Comparison of ENCODE assay signal across 8 cellular contexts in the genomic region with DNA sequence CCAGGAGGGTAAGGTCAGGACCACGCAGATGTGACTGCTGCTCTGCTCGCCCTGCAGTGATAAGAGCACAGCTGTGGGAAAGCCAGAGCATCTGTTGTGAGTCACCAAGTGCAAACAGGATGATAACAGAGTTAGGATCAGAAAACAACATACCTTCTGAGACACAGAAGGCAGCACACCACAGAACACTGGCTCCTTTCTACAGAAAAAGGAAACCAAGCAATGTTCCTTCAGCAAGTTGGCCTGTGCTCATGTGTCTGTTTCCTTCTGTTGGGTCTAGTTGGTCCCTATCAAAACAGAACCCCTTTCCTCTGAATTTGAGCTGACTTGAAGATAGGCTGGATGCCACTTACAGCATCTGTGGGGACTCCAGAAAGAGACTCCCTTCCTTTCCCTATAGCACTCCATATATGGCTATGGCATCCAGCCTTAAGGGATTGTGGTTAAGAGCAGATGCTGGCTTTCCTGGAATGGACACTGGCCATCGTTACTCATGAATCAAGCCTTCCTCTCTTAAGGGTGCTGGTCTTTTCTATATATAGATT.
DNase-seq lines count a peak whose midpoint lies in the region; ATAC-seq, FAIRE-seq and TF ChIP-seq lines count a peak whose summit lies in the region.

No MANE protein-coding gene starts in this region.

- H3K79me2 ChIP-seq in keratinocyte (ENCODE audit: control insufficient read depth, insufficient read depth, low read length), result no peaks in the 10 kb centered on the region

- TF ChIP-seq POLR2A in testis (IDR thresholded peaks at IDR 0.05), result no peak

- H3K4me1 ChIP-seq in keratinocyte (ENCODE audit: control insufficient read depth, extremely low read depth, insufficient read depth, low read length) (peaks cover 9% of the 10 kb centered on the region), testis (no peaks in the 10 kb centered on the region)

- H3K4me3 ChIP-seq in keratinocyte (ENCODE audit: control insufficient read depth in 2 of 3, extremely low read depth in 1 of 3, insufficient read depth in 2 of 3, low read depth in 1 of 3, low read length in 3 of 3) (no peak overlapping the region), testis (no peak overlapping the region)

- H3K27ac ChIP-seq in keratinocyte (ENCODE audit: control insufficient read depth, insufficient read depth, low read length), result peak overlapping the region; percentile 61
- H3K27ac ChIP-seq in testis, result no peak overlapping the region

- peak overlapping the region; percentile 26 for H3K9ac ChIP-seq in keratinocyte (ENCODE audit: control insufficient read depth, extremely low read depth, insufficient read depth, low read length)

- H3K9me1 ChIP-seq in keratinocyte (ENCODE audit: control insufficient read depth, extremely low read depth, insufficient read depth, low read length), result no peaks in the 10 kb centered on the region

- TF ChIP-seq CTCF in keratinocyte (optimal IDR thresholded peaks at IDR 0.05 in 1 of 3, IDR thresholded peaks at IDR 0.05 in 1 of 3, conservative IDR thresholded peaks at IDR 0.05 in 1 of 3; ENCODE audit: extremely low read depth in 1 of 3, insufficient read depth in 2 of 3, low read length in 3 of 3), result no peak
- no peak for TF ChIP-seq CTCF in testis (IDR thresholded peaks at IDR 0.05)

- H3K36me3 ChIP-seq in keratinocyte (ENCODE audit: control insufficient read depth in 2 of 2, extremely low read depth in 1 of 2, insufficient read depth in 2 of 2, low read length in 2 of 2) (no peaks in the 10 kb centered on the region), testis (ENCODE audit: low read depth, missing control alignments) (no peaks in the 10 kb centered on the region)

- CTCF ChIA-PET in activated naive CD4-positive, alpha-beta T cell treated with anti-CD3 and anti-CD28 coated beads, Interleukin-2, amount 10 ng/mL, durations not matched to agents 7 days and 5 days (lab: Charles Lee), result no interaction called here

- intact Hi-C loops in activated T-helper 1 cell treated with anti-CD3 and anti-CD28 coated beads, Interleukin-12 subunit alpha, Interleukin-12 subunit beta, Interleukin-2, Interleukin-4 antibody, amounts not matched to agents 30 ng/mL and 10 ng/mL and 1 ng/mL, durations not matched to agents 14 hours and 24 hours and 36 hours (cut with micrococcal nuclease), result loop anchor here (5.0 to 10.0 kb wide), 4 partner anchors 453 to 713 kb away; a partner anchor contains a TSS
- intact Hi-C loops in testis (cut with DNase I; ENCODE audit: low total_unique reads), result no loop called here

- peak; percentile 40 for ATAC-seq in HG02938 (IDR thresholded peaks at IDR 0.05; ENCODE audit: unreplicated experiment)
- no peak for ATAC-seq in HG02884 (IDR thresholded peaks at IDR 0.05; ENCODE audit: unreplicated experiment)

- WGBS in testis, 2 donors, result 41 to 56% methylated on average over 3 of the region's 3 CpGs

- H3K27me3 Mint-ChIP-seq in activated T-helper 1 cell treated with anti-CD3 and anti-CD28 coated beads, Interleukin-12 subunit alpha, Interleukin-12 subunit beta, Interleukin-2, Interleukin-4 antibody, amounts not matched to agents 30 ng/mL and 10 ng/mL and 1 ng/mL, durations not matched to agents 14 hours and 24 hours and 36 hours (ENCODE audit: insufficient read depth), result no peaks in the 10 kb centered on the region
- H3K27me3 Mint-ChIP-seq in activated naive CD4-positive, alpha-beta T cell treated with anti-CD3 and anti-CD28 coated beads, Interleukin-2, amount 10 ng/mL, durations not matched to agents 7 days and 5 days, result no peaks in the 10 kb centered on the region

- peak; percentile 87 for DNase-seq in DMS 273 (lab: John Stamatoyannopoulos, UW; ENCODE audit: unreplicated experiment)
- peak; percentile 14 for DNase-seq in activated T-helper 1 cell treated with anti-CD3 and anti-CD28 coated beads, Interleukin-12 subunit alpha, Interleukin-12 subunit beta, Interleukin-2, Interleukin-4 antibody, amounts not matched to agents 30 ng/mL and 10 ng/mL and 1 ng/mL, durations not matched to agents 14 hours and 24 hours and 36 hours (ENCODE audit: low spot score)
- peak; percentile 21 for DNase-seq in keratinocyte (ENCODE audit: low read depth, low spot score)
- DNase-seq in testis, result no peak
- no peak for DNase-seq in SKM-1 (lab: John Stamatoyannopoulos, UW; ENCODE audit: unreplicated experiment)
- DNase-seq in activated naive CD4-positive, alpha-beta T cell treated with anti-CD3 and anti-CD28 coated beads, Interleukin-2, amount 10 ng/mL, durations not matched to agents 7 days and 5 days, result no peak

- H2AFZ ChIP-seq in keratinocyte (ENCODE audit: control insufficient read depth, low read length), result peak overlapping the region; percentile 69

- no peaks in the 10 kb centered on the region for H3K27me3 ChIP-seq in keratinocyte (ENCODE audit: control insufficient read depth, extremely low read depth, insufficient read depth, low read length)
- H3K27me3 ChIP-seq in testis, result no peaks in the 10 kb centered on the region

- dilution Hi-C loops in keratinocyte (cut with MboI; ENCODE audit: extremely low pct_ligation_motif_present, low sequenced_read_pairs), result no loop called here

- peaks cover 10% of the 10 kb centered on the region for H3K36me3 Mint-ChIP-seq in activated T-helper 1 cell treated with anti-CD3 and anti-CD28 coated beads, Interleukin-12 subunit alpha, Interleukin-12 subunit beta, Interleukin-2, Interleukin-4 antibody, amounts not matched to agents 30 ng/mL and 10 ng/mL and 1 ng/mL, durations not matched to agents 14 hours and 24 hours and 36 hours (ENCODE audit: low read depth)
- H3K36me3 Mint-ChIP-seq in activated naive CD4-positive, alpha-beta T cell treated with anti-CD3 and anti-CD28 coated beads, Interleukin-2, amount 10 ng/mL, durations not matched to agents 7 days and 5 days, result no peaks in the 10 kb centered on the region

- no peaks in the 10 kb centered on the region for H3K9me3 ChIP-seq in keratinocyte (ENCODE audit: control insufficient read depth, low read depth, low read length)
- H3K9me3 ChIP-seq in testis, result no peaks in the 10 kb centered on the region

- H3K4me1 Mint-ChIP-seq in activated T-helper 1 cell treated with anti-CD3 and anti-CD28 coated beads, Interleukin-12 subunit alpha, Interleukin-12 subunit beta, Interleukin-2, Interleukin-4 antibody, amounts not matched to agents 30 ng/mL and 10 ng/mL and 1 ng/mL, durations not matched to agents 14 hours and 24 hours and 36 hours (ENCODE audit: low read depth), result peaks cover 54% of the 10 kb centered on the region
- H3K4me1 Mint-ChIP-seq in activated naive CD4-positive, alpha-beta T cell treated with anti-CD3 and anti-CD28 coated beads, Interleukin-2, amount 10 ng/mL, durations not matched to agents 7 days and 5 days, result peaks cover 10% of the 10 kb centered on the region

- H4K20me1 ChIP-seq in keratinocyte (ENCODE audit: control insufficient read depth, extremely low read depth, insufficient read depth, low read length), result no peaks in the 10 kb centered on the region

- H3K4me3 Mint-ChIP-seq in activated T-helper 1 cell treated with anti-CD3 and anti-CD28 coated beads, Interleukin-12 subunit alpha, Interleukin-12 subunit beta, Interleukin-2, Interleukin-4 antibody, amounts not matched to agents 30 ng/mL and 10 ng/mL and 1 ng/mL, durations not matched to agents 14 hours and 24 hours and 36 hours, result no peak overlapping the region
- H3K4me3 Mint-ChIP-seq in activated naive CD4-positive, alpha-beta T cell treated with anti-CD3 and anti-CD28 coated beads, Interleukin-2, amount 10 ng/mL, durations not matched to agents 7 days and 5 days, result no peak overlapping the region

- H3K4me2 ChIP-seq in keratinocyte (ENCODE audit: control insufficient read depth, extremely low read depth, insufficient read depth, low read depth, low read length), result peak overlapping the region; percentile 57

- peak overlapping the region; percentile 37 for H3K27ac Mint-ChIP-seq in activated T-helper 1 cell treated with anti-CD3 and anti-CD28 coated beads, Interleukin-12 subunit alpha, Interleukin-12 subunit beta, Interleukin-2, Interleukin-4 antibody, amounts not matched to agents 30 ng/mL and 10 ng/mL and 1 ng/mL, durations not matched to agents 14 hours and 24 hours and 36 hours
- no peak overlapping the region for H3K27ac Mint-ChIP-seq in activated naive CD4-positive, alpha-beta T cell treated with anti-CD3 and anti-CD28 coated beads, Interleukin-2, amount 10 ng/mL, durations not matched to agents 7 days and 5 days

- peaks cover 16% of the 10 kb centered on the region for H3K9me3 Mint-ChIP-seq in activated T-helper 1 cell treated with anti-CD3 and anti-CD28 coated beads, Interleukin-12 subunit alpha, Interleukin-12 subunit beta, Interleukin-2, Interleukin-4 antibody, amounts not matched to agents 30 ng/mL and 10 ng/mL and 1 ng/mL, durations not matched to agents 14 hours and 24 hours and 36 hours
- no peaks in the 10 kb centered on the region for H3K9me3 Mint-ChIP-seq in activated naive CD4-positive, alpha-beta T cell treated with anti-CD3 and anti-CD28 coated beads, Interleukin-2, amount 10 ng/mL, durations not matched to agents 7 days and 5 days

- FAIRE-seq in keratinocyte (lab: Jason Lieb, UNC), result peak; percentile 94

Comparison
In these comparisons a context has a peak if more than half of its experiments do, and no peak if none do; other contexts are left out.
1. DNase-seq: peak in DMS 273 (single experiment), activated T-helper 1 cell treated with anti-CD3 and anti-CD28 coated beads, Interleukin-12 subunit alpha, Interleukin-12 subunit beta, Interleukin-2, Interleukin-4 antibody, amounts not matched to agents 30 ng/mL and 10 ng/mL and 1 ng/mL, durations not matched to agents 14 hours and 24 hours and 36 hours (single experiment) and keratinocyte (single experiment); none in testis (single experiment), SKM-1 (single experiment) and activated naive CD4-positive, alpha-beta T cell treated with anti-CD3 and anti-CD28 coated beads, Interleukin-2, amount 10 ng/mL, durations not matched to agents 7 days and 5 days (single experiment).